1 cellular context compared by ENCODE assay signal in genomic region chr4:6974138-6974848, GRCh38.
TF ChIP-seq lines count a peak whose summit lies in the region.

No MANE protein-coding gene starts in this region.

TF ChIP-seq in HepG2, 621 proteins besides CTCF, POLR2A, EP300 and RAD21 (continued from another document and continues in another):
- TF ChIP-seq ZNF577 (CRISPR knock-in tag; IDR thresholded peaks at IDR 0.05; ENCODE audit: borderline replicate concordance, low read depth), result no peak
- no peak for TF ChIP-seq ZNF724P (CRISPR knock-in tag; IDR thresholded peaks at IDR 0.05; ENCODE audit: borderline replicate concordance)
- TF ChIP-seq HMG20A (CRISPR knock-in tag; IDR thresholded peaks at IDR 0.05; ENCODE audit: borderline replicate concordance), result no peak
- no peak for TF ChIP-seq ASH2L (IDR thresholded peaks at IDR 0.05; ENCODE audit: insufficient read length, low read depth, low read length)
- no peak for TF ChIP-seq ZFP37 (CRISPR knock-in tag; IDR thresholded peaks at IDR 0.05; ENCODE audit: borderline replicate concordance)
- no peak for TF ChIP-seq RNF219 (CRISPR knock-in tag; IDR thresholded peaks at IDR 0.05)
- no peak for TF ChIP-seq ZC3H13 (CRISPR knock-in tag; IDR thresholded peaks at IDR 0.05)
- TF ChIP-seq ZNF891 (CRISPR knock-in tag; IDR thresholded peaks at IDR 0.05), result no peak
- no peak for TF ChIP-seq TAF1 (CRISPR knock-in tag; IDR thresholded peaks at IDR 0.05)
- TF ChIP-seq, protein P1, sequence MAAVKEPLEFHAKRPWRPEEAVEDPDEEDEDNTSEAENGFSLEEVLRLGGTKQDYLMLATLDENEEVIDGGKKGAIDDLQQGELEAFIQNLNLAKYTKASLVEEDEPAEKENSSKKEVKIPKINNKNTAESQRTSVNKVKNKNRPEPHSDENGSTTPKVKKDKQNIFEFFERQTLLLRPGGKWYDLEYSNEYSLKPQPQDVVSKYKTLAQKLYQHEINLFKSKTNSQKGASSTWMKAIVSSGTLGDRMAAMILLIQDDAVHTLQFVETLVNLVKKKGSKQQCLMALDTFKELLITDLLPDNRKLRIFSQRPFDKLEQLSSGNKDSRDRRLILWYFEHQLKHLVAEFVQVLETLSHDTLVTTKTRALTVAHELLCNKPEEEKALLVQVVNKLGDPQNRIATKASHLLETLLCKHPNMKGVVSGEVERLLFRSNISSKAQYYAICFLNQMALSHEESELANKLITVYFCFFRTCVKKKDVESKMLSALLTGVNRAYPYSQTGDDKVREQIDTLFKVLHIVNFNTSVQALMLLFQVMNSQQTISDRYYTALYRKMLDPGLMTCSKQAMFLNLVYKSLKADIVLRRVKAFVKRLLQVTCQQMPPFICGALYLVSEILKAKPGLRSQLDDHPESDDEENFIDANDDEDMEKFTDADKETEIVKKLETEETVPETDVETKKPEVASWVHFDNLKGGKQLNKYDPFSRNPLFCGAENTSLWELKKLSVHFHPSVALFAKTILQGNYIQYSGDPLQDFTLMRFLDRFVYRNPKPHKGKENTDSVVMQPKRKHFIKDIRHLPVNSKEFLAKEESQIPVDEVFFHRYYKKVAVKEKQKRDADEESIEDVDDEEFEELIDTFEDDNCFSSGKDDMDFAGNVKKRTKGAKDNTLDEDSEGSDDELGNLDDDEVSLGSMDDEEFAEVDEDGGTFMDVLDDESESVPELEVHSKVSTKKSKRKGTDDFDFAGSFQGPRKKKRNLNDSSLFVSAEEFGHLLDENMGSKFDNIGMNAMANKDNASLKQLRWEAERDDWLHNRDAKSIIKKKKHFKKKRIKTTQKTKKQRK (IDR thresholded peaks at IDR 0.05; ENCODE audit: low read length), result no peak
- TF ChIP-seq EHMT2 (IDR thresholded peaks at IDR 0.05; ENCODE audit: borderline replicate concordance, low read depth, low read length), result no peak
- TF ChIP-seq, protein P2, sequence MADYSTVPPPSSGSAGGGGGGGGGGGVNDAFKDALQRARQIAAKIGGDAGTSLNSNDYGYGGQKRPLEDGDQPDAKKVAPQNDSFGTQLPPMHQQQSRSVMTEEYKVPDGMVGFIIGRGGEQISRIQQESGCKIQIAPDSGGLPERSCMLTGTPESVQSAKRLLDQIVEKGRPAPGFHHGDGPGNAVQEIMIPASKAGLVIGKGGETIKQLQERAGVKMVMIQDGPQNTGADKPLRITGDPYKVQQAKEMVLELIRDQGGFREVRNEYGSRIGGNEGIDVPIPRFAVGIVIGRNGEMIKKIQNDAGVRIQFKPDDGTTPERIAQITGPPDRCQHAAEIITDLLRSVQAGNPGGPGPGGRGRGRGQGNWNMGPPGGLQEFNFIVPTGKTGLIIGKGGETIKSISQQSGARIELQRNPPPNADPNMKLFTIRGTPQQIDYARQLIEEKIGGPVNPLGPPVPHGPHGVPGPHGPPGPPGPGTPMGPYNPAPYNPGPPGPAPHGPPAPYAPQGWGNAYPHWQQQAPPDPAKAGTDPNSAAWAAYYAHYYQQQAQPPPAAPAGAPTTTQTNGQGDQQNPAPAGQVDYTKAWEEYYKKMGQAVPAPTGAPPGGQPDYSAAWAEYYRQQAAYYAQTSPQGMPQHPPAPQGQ (CRISPR knock-in tag; IDR thresholded peaks at IDR 0.05; ENCODE audit: borderline replicate concordance), result no peak
- no peak for TF ChIP-seq ZC3H4 (CRISPR knock-in tag; IDR thresholded peaks at IDR 0.05; ENCODE audit: borderline replicate concordance)
- TF ChIP-seq BHLHE40 (IDR thresholded peaks at IDR 0.05; ENCODE audit: low read length), result no peak
- no peak for TF ChIP-seq ZNF276 (CRISPR knock-in tag; IDR thresholded peaks at IDR 0.05; ENCODE audit: low read depth)
- no peak for TF ChIP-seq ZNF143 (CRISPR knock-in tag; IDR thresholded peaks at IDR 0.05)
- TF ChIP-seq ZNF224 (CRISPR knock-in tag; IDR thresholded peaks at IDR 0.05), result no peak
- TF ChIP-seq DNMT3B (CRISPR knock-in tag; conservative IDR thresholded peaks at IDR 0.05), result no peak
- peak; percentile 95 for TF ChIP-seq MAFF (IDR thresholded peaks at IDR 0.05; ENCODE audit: low read depth, low read length)
- TF ChIP-seq, protein P3, sequence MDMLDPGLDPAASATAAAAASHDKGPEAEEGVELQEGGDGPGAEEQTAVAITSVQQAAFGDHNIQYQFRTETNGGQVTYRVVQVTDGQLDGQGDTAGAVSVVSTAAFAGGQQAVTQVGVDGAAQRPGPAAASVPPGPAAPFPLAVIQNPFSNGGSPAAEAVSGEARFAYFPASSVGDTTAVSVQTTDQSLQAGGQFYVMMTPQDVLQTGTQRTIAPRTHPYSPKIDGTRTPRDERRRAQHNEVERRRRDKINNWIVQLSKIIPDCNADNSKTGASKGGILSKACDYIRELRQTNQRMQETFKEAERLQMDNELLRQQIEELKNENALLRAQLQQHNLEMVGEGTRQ (IDR thresholded peaks at IDR 0.05; ENCODE audit: low read depth, low read length), result no peak
- TF ChIP-seq, protein P3 (CRISPR knock-in tag; IDR thresholded peaks at IDR 0.05; ENCODE audit: borderline replicate concordance), result no peak
- TF ChIP-seq NRL (CRISPR knock-in tag; IDR thresholded peaks at IDR 0.05; ENCODE audit: borderline replicate concordance), result no peak
- no peak for TF ChIP-seq NR2F6 (IDR thresholded peaks at IDR 0.05)
- TF ChIP-seq NR2F6 (CRISPR knock-in tag; IDR thresholded peaks at IDR 0.05), result 0 out of 2 replicates have a peak, but pooled peaks have one; percentile 25
- TF ChIP-seq ZNF431 (CRISPR knock-in tag; IDR thresholded peaks at IDR 0.05; ENCODE audit: borderline replicate concordance, low read depth), result no peak
- TF ChIP-seq CAMTA2 (CRISPR knock-in tag; IDR thresholded peaks at IDR 0.05; ENCODE audit: borderline replicate concordance), result no peak
- TF ChIP-seq ZNF512 (CRISPR knock-in tag; IDR thresholded peaks at IDR 0.05), result no peak
- TF ChIP-seq, protein P4, sequence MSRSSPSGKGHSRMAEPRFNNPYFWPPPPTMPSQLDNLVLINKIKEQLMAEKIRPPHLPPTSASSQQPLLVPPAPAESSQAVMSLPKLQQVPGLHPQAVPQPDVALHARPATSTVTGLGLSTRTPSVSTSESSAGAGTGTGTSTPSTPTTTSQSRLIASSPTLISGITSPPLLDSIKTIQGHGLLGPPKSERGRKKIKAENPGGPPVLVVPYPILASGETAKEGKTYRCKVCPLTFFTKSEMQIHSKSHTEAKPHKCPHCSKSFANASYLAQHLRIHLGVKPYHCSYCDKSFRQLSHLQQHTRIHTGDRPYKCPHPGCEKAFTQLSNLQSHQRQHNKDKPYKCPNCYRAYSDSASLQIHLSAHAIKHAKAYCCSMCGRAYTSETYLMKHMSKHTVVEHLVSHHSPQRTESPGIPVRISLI (CRISPR knock-in tag; IDR thresholded peaks at IDR 0.05; ENCODE audit: borderline replicate concordance), result no peak
- TF ChIP-seq KDM6A (CRISPR knock-in tag; IDR thresholded peaks at IDR 0.05; ENCODE audit: low read depth), result no peak
- no peak for TF ChIP-seq ZNF75D (CRISPR knock-in tag; IDR thresholded peaks at IDR 0.05; ENCODE audit: borderline replicate concordance)
- TF ChIP-seq ZNF709 (CRISPR knock-in tag; IDR thresholded peaks at IDR 0.05), result no peak
- TF ChIP-seq GZF1 (CRISPR knock-in tag; IDR thresholded peaks at IDR 0.05), result no peak
- no peak for TF ChIP-seq NCOA2 (CRISPR knock-in tag; IDR thresholded peaks at IDR 0.05)
- no peak for TF ChIP-seq ZNF333 (CRISPR knock-in tag; IDR thresholded peaks at IDR 0.05; ENCODE audit: borderline replicate concordance)
- TF ChIP-seq CCDC6 (CRISPR knock-in tag; IDR thresholded peaks at IDR 0.05), result 0 out of 2 replicates have a peak, but pooled peaks have one; percentile 33
- TF ChIP-seq ZNF160 (CRISPR knock-in tag; IDR thresholded peaks at IDR 0.05), result no peak
- TF ChIP-seq, protein P5, sequence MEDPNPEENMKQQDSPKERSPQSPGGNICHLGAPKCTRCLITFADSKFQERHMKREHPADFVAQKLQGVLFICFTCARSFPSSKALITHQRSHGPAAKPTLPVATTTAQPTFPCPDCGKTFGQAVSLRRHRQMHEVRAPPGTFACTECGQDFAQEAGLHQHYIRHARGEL (CRISPR knock-in tag; IDR thresholded peaks at IDR 0.05), result no peak
- no peak for TF ChIP-seq U2AF1 (optimal IDR thresholded peaks at IDR 0.05; ENCODE audit: low read depth, low read length)
- no peak for TF ChIP-seq MTA3 (CRISPR knock-in tag; IDR thresholded peaks at IDR 0.05)
- no peak for TF ChIP-seq SOX6 (IDR thresholded peaks at IDR 0.05)
- TF ChIP-seq SOX6 (CRISPR knock-in tag; IDR thresholded peaks at IDR 0.05), result 0 out of 2 replicates have a peak, but pooled peaks have one; percentile 29
- TF ChIP-seq ONECUT2 (CRISPR knock-in tag; IDR thresholded peaks at IDR 0.05), result no peak
- TF ChIP-seq CREB3 (CRISPR knock-in tag; IDR thresholded peaks at IDR 0.05), result no peak
- no peak for TF ChIP-seq ARID2 (CRISPR knock-in tag; IDR thresholded peaks at IDR 0.05; ENCODE audit: borderline replicate concordance)
- no peak for TF ChIP-seq CERS6 (CRISPR knock-in tag; IDR thresholded peaks at IDR 0.05)
- TF ChIP-seq, protein P6, sequence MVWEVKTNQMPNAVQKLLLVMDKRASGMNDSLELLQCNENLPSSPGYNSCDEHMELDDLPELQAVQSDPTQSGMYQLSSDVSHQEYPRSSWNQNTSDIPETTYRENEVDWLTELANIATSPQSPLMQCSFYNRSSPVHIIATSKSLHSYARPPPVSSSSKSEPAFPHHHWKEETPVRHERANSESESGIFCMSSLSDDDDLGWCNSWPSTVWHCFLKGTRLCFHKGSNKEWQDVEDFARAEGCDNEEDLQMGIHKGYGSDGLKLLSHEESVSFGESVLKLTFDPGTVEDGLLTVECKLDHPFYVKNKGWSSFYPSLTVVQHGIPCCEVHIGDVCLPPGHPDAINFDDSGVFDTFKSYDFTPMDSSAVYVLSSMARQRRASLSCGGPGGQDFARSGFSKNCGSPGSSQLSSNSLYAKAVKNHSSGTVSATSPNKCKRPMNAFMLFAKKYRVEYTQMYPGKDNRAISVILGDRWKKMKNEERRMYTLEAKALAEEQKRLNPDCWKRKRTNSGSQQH (CRISPR knock-in tag; IDR thresholded peaks at IDR 0.05; ENCODE audit: low read depth), result no peak
- TF ChIP-seq ZBTB3 (CRISPR knock-in tag; IDR thresholded peaks at IDR 0.05; ENCODE audit: borderline replicate concordance, low read depth), result no peak
- TF ChIP-seq ZNF317 (CRISPR knock-in tag; IDR thresholded peaks at IDR 0.05), result no peak
- TF ChIP-seq CREBL2 (CRISPR knock-in tag; IDR thresholded peaks at IDR 0.05; ENCODE audit: borderline replicate concordance), result no peak
- TF ChIP-seq FIP1L1 (IDR thresholded peaks at IDR 0.05; ENCODE audit: borderline replicate concordance, insufficient read depth, low read depth, low read length), result no peak
